Comparison of ENCODE assay signal across 27 cellular contexts in genomic region chr18:70146174-70146573, GRCh38.
"Had no signal": no experiment of that assay in that cellular context is flagged by ENCODE, and none has a peak within 500 bp of the region (broad histone marks: within the 10 kb centered on the region; RNA-seq: fewer than 3 reads in every experiment).

No MANE protein-coding gene starts in this region.

- H3K4me1 ChIP-seq: colonic mucosa, esophagus muscularis mucosa, esophagus squamous epithelium, foreskin keratinocyte, gastrocnemius medialis, gastroesophageal sphincter, heart left ventricle, heart right ventricle had no signal

- DNase-seq: colonic mucosa; cortex of kidney; dermis blood vessel endothelial cell; dorsolateral prefrontal cortex; effector CD4-positive, alpha-beta T cell; effector CD8-positive, alpha-beta T cell; effector memory CD4-positive, alpha-beta T cell; effector memory CD8-positive, alpha-beta T cell; endodermal cell; erythroblast; esophagus squamous epithelium; foreskin fibroblast; foreskin keratinocyte; foreskin melanocyte; gastrocnemius medialis; glutamatergic neuron; head of caudate nucleus; heart left ventricle; heart right ventricle had no signal

- ATAC-seq: effector memory CD8-positive, alpha-beta T cell; esophagus mucosa; foreskin keratinocyte; gastrocnemius medialis; gastroesophageal sphincter; heart left ventricle; heart right ventricle had no signal

- H3K27me3 ChIP-seq: colonic mucosa, dorsolateral prefrontal cortex, esophagus muscularis mucosa, esophagus squamous epithelium, foreskin keratinocyte, gastrocnemius medialis, gastroesophageal sphincter, heart left ventricle, heart right ventricle had no signal

- H3K9me3 ChIP-seq: colonic mucosa, esophagus muscularis mucosa, esophagus squamous epithelium, gastrocnemius medialis, gastroesophageal sphincter had no signal

- H3K27ac ChIP-seq: colonic mucosa, coronary artery, dorsolateral prefrontal cortex, epithelial cell of prostate, esophagus muscularis mucosa, esophagus squamous epithelium, foreskin keratinocyte, gastrocnemius medialis, gastroesophageal sphincter, heart left ventricle, heart right ventricle had no signal

- H3K4me3 ChIP-seq: colonic mucosa, coronary artery, dorsolateral prefrontal cortex, esophagus muscularis mucosa, esophagus squamous epithelium, gastrocnemius medialis, gastroesophageal sphincter, heart left ventricle, heart right ventricle had no signal

- FAIRE-seq: endometrium, endothelial cell of umbilical vein, frontal cortex had no signal
